In genomic region chr4:105304085-105304484, GRCh38 we compare ENCODE assay signal across 30 cellular contexts.
"Had no signal": no experiment of that assay in that cellular context is flagged by ENCODE, and none has a peak within 500 bp of the region (broad histone marks: within the 10 kb centered on the region; RNA-seq: fewer than 3 reads in every experiment).

No MANE protein-coding gene starts in this region.

- H2AFZ ChIP-seq: hepatocyte had no signal

- H3K4me1 ChIP-seq: gastroesophageal sphincter, left ventricle myocardium inferior, prostate gland, uterus had no signal

- H3K36me3 Mint-ChIP-seq: type B pancreatic cell had no signal

- H3K4me3 Mint-ChIP-seq: activated B cell treated with CpG ODN at 0.5 μM for 24 hours; activated naive CD4-positive, alpha-beta T cell treated with anti-CD3 and anti-CD28 coated beads for 36 hours; activated naive CD8-positive, alpha-beta T cell treated with anti-CD3 and anti-CD28 coated beads, Interleukin-2, amount 10 ng/mL, durations not matched to agents 7 days and 5 days; nephron; T-cell; T-helper 2 cell treated with Interferon-gamma antibody and Interleukin-4, amounts not matched to agents 5 μg/mL and 100 μg/mL, for 36 hours; type B pancreatic cell had no signal

- H3K36me3 ChIP-seq: gastroesophageal sphincter, left ventricle myocardium inferior, ovary, prostate gland, uterus had no signal

- DNase-seq: activated B cell treated with CpG ODN at 0.5 μM for 24 hours; activated CD4-positive, alpha-beta T cell treated with anti-CD3 and anti-CD28 coated beads, Interleukin-2, amount 50 U/mL, for 1 hour; activated CD8-positive, alpha-beta memory T cell treated with anti-CD3 and anti-CD28 coated beads, Interleukin-2, amount 50 U/mL, for 4 hours; activated effector memory CD4-positive, alpha-beta T cell treated with anti-CD3 and anti-CD28 coated beads, Interleukin-2, amount 50 U/mL, for 16 hours; activated naive CD4-positive, alpha-beta T cell treated with anti-CD3 and anti-CD28 coated beads for 36 hours; activated naive CD8-positive, alpha-beta T cell treated with anti-CD3 and anti-CD28 coated beads, Interleukin-2, amount 10 ng/mL, durations not matched to agents 7 days and 5 days; activated T-cell treated with anti-CD3 and anti-CD28 coated beads, Interleukin-2, amount 50 U/mL, for 48 hours; amniotic stem cell; caudate nucleus; cortex of kidney; islet precursor cell; left ventricle myocardium inferior; mesendoderm; ovary; retina; stimulated activated CD4-positive, alpha-beta T cell treated with anti-CD3 and anti-CD28 coated beads, Interleukin-12 subunit alpha, Interleukin-12 subunit beta, amount 100 ng/mL, for 4 hours; stimulated activated CD4-positive, alpha-beta T cell treated with anti-CD3 and anti-CD28 coated beads, Interleukin-4, amount 100 ng/mL, for 1 hour; stimulated activated naive CD8-positive, alpha-beta T cell treated with anti-CD3 and anti-CD28 coated beads, Interleukin-15, amount 100 ng/mL, for 72 hours; substantia nigra; T-cell; uterus had no signal

- H3K4me2 ChIP-seq: hepatocyte had no signal

- ATAC-seq: gastroesophageal sphincter; sciatic nerve; stimulated activated naive CD8-positive, alpha-beta T cell treated with anti-CD3 and anti-CD28 coated beads, Interleukin-15, amount 100 ng/mL, for 72 hours; T-cell had no signal

- H3K79me2 ChIP-seq: hepatocyte had no signal

- H3K4me1 Mint-ChIP-seq: nephron had no signal

- H3K27ac ChIP-seq: gastroesophageal sphincter, hepatocyte, left ventricle myocardium inferior, ovary, prostate gland, skin epidermis, uterus had no signal

- H3K4me3 ChIP-seq: gastroesophageal sphincter, hepatocyte, left ventricle myocardium inferior, lung, ovary, prostate gland, skin epidermis, uterus had no signal

- H3K9me3 ChIP-seq: ovary, prostate gland had no signal

- H3K27ac Mint-ChIP-seq: activated B cell treated with CpG ODN at 0.5 μM for 24 hours; activated naive CD8-positive, alpha-beta T cell treated with anti-CD3 and anti-CD28 coated beads, Interleukin-2, amount 10 ng/mL, durations not matched to agents 7 days and 5 days; nephron; T-cell; T-helper 2 cell treated with Interferon-gamma antibody and Interleukin-4, amounts not matched to agents 5 μg/mL and 100 μg/mL, for 36 hours; type B pancreatic cell had no signal

- H3K9me3 Mint-ChIP-seq: type B pancreatic cell had no signal

- H3K27me3 ChIP-seq: gastroesophageal sphincter, hepatocyte, ovary, uterus had no signal

- H3K27me3 Mint-ChIP-seq: activated B cell treated with CpG ODN at 0.5 μM for 24 hours; activated naive CD8-positive, alpha-beta T cell treated with anti-CD3 and anti-CD28 coated beads, Interleukin-2, amount 10 ng/mL, durations not matched to agents 7 days and 5 days; stimulated activated naive CD8-positive, alpha-beta T cell treated with anti-CD3 and anti-CD28 coated beads, Interleukin-15, amount 100 ng/mL, for 72 hours; T-cell; type B pancreatic cell had no signal
